In the genomic region with DNA sequence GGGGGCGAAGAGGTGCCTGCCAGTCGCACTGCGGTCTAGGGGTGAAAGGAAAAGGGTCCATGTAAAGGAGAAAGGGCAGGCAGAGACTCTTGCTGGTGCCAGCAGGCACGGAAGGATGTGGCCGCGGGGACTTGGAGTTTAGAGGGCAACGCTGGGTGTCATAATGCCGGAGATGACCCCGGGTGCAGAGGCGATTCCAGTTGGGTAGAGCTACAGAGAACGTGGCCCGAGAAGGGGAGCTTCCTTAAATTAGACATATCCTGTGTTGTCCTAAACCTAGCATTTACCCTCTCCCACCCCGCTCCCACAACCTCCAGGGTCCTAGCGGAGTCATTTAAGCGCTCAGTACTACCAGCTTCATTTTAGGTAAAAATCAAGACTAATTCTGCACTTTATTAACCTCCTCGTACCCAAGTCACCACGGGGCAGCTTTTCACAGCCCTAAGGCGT, we compare ENCODE assay signal across 9 cellular contexts.
A peak's percentile ranks its signal among the peaks of the same experiment; 100 is the strongest.
DNase-seq lines count a peak whose midpoint lies in the region; TF ChIP-seq lines count a peak whose summit lies in the region.
"Had no signal": no experiment of that assay in that cellular context is flagged by ENCODE, and none has a peak within 500 bp of the region (broad histone marks: within the 10 kb centered on the region; RNA-seq: fewer than 3 reads in every experiment).

No MANE protein-coding gene starts in this region.

- no peaks in the 10 kb centered on the region for H3K79me2 ChIP-seq in parathyroid adenoma

- H3K9ac ChIP-seq in parathyroid adenoma, result no peak overlapping the region

- no peak for TF ChIP-seq CTCF in choroid plexus epithelial cell (conservative IDR thresholded peaks at IDR 0.05; ENCODE audit: low read depth, low read length)
- no peak for TF ChIP-seq CTCF in parathyroid adenoma (IDR thresholded peaks at IDR 0.05)

- H3K9me3 ChIP-seq in parathyroid adenoma (ENCODE audit: control insufficient read depth, low read length), result peaks cover 5% of the 10 kb centered on the region

- H2AFZ ChIP-seq in parathyroid adenoma, result peak overlapping the region; percentile 19

- H3K4me1 ChIP-seq in parathyroid adenoma, result peaks cover 19% of the 10 kb centered on the region

- peak overlapping the region; percentile 57 for H3K4me2 ChIP-seq in parathyroid adenoma (ENCODE audit: low read length)

- DNase-seq in Daoy (ENCODE audit: low read depth) (peak; percentile 39), NCI-H510A treated with DMSO at 0.1 percent for 48 hours (lab: John Stamatoyannopoulos, UW) (peak; percentile 44), choroid plexus epithelial cell (ENCODE audit: low read depth) (no peak), NCI-H1694 (lab: John Stamatoyannopoulos, UW) (no peak), NCI-H146 treated with DMSO at 0.1 percent for 48 hours (lab: John Stamatoyannopoulos, UW; ENCODE audit: unreplicated experiment) (no peak), activated gamma-delta T cell treated with Interleukin-2 at 50 U/mL for 16 hours (no peak)
- DNase-seq in stimulated activated naive CD4-positive, alpha-beta T cell treated with Interleukin-2 at 50 U/mL for 16 hours (lab: John Stamatoyannopoulos, UW), result no peak
- DNase-seq: HCEC 1CT had no signal

- no peaks in the 10 kb centered on the region for H3K36me3 ChIP-seq in parathyroid adenoma (ENCODE audit: control insufficient read depth, insufficient read depth, low read length)

- peaks cover 8% of the 10 kb centered on the region for H3K27me3 ChIP-seq in parathyroid adenoma (ENCODE audit: control insufficient read depth, insufficient read depth, low read length)

- H3K4me3 ChIP-seq in choroid plexus epithelial cell (ENCODE audit: low read depth, low read length), result peak overlapping the region; percentile 51
- no peak overlapping the region for H3K4me3 ChIP-seq in parathyroid adenoma (ENCODE audit: low read depth, low read length)

- H3K27ac ChIP-seq in parathyroid adenoma, result no peak overlapping the region

Comparison
In these comparisons a context has a peak if more than half of its experiments do, and no peak if none do; other contexts are left out.
1. DNase-seq: peak in Daoy (single experiment) and NCI-H510A treated with DMSO at 0.1 percent for 48 hours (single experiment); none in choroid plexus epithelial cell (single experiment), NCI-H1694 (single experiment), NCI-H146 treated with DMSO at 0.1 percent for 48 hours (single experiment), activated gamma-delta T cell treated with Interleukin-2 at 50 U/mL for 16 hours (single experiment) and stimulated activated naive CD4-positive, alpha-beta T cell treated with Interleukin-2 at 50 U/mL for 16 hours (single experiment).